Comparison of ENCODE assay signal across 9 cellular contexts in genomic region chr15:38853608-38854007, GRCh38.
DNase-seq lines count a peak whose midpoint lies in the region; ATAC-seq and TF ChIP-seq lines count a peak whose summit lies in the region.
"Had no signal": no experiment of that assay in that cellular context is flagged by ENCODE, and none has a peak within 500 bp of the region (broad histone marks: within the 10 kb centered on the region; RNA-seq: fewer than 3 reads in every experiment).

No MANE protein-coding gene starts in this region.

- no peaks in the 10 kb centered on the region for H3K9me3 Mint-ChIP-seq in activated naive CD4-positive, alpha-beta T cell treated with anti-CD3 and anti-CD28 coated beads for 36 hours
- no peaks in the 10 kb centered on the region for H3K9me3 Mint-ChIP-seq in naive thymus-derived CD4-positive, alpha-beta T cell

- no peak overlapping the region for H3K27ac Mint-ChIP-seq in activated naive CD4-positive, alpha-beta T cell treated with anti-CD3 and anti-CD28 coated beads for 36 hours
- no peak overlapping the region for H3K27ac Mint-ChIP-seq in naive thymus-derived CD4-positive, alpha-beta T cell

- H3K27ac ChIP-seq in DND-41 (ENCODE audit: low read length), result no peak overlapping the region
- H3K27ac ChIP-seq in naive thymus-derived CD4-positive, alpha-beta T cell (ENCODE audit: low read depth, low read length), result no peak overlapping the region

- no peaks in the 10 kb centered on the region for H4K20me1 ChIP-seq in DND-41 (ENCODE audit: insufficient read depth, low read length)

- DNase-seq in DND-41, result peak; percentile 7
- peak; percentile 40 for DNase-seq in MG63
- peak; percentile 42 for DNase-seq in activated naive CD4-positive, alpha-beta T cell treated with anti-CD3 and anti-CD28 coated beads for 36 hours
- DNase-seq in naive thymus-derived CD4-positive, alpha-beta T cell, result peak in 5 of 9 donors; percentile 18 to 37 (median 28)
- DNase-seq in GM13976 (ENCODE audit: low spot score), result no peak
- no peak for DNase-seq in NCI-H1092 (lab: John Stamatoyannopoulos, UW)

- H3K4me1 Mint-ChIP-seq in activated naive CD4-positive, alpha-beta T cell treated with anti-CD3 and anti-CD28 coated beads for 36 hours (ENCODE audit: low read depth), result no peaks in the 10 kb centered on the region
- H3K4me1 Mint-ChIP-seq in naive thymus-derived CD4-positive, alpha-beta T cell, result no peaks in the 10 kb centered on the region

- no peaks in the 10 kb centered on the region for H3K36me3 Mint-ChIP-seq in activated naive CD4-positive, alpha-beta T cell treated with anti-CD3 and anti-CD28 coated beads for 36 hours (ENCODE audit: low read depth)
- no peaks in the 10 kb centered on the region for H3K36me3 Mint-ChIP-seq in naive thymus-derived CD4-positive, alpha-beta T cell

- H3K79me2 ChIP-seq in DND-41 (ENCODE audit: insufficient read depth, low read length), result no peaks in the 10 kb centered on the region

- H3K9ac ChIP-seq in DND-41 (ENCODE audit: low read depth, low read length), result no peak overlapping the region

- H3K4me1 ChIP-seq in DND-41 (ENCODE audit: insufficient read depth, low read length), result no peaks in the 10 kb centered on the region
- no peaks in the 10 kb centered on the region for H3K4me1 ChIP-seq in naive thymus-derived CD4-positive, alpha-beta T cell (ENCODE audit: control insufficient read depth in 2 of 2, insufficient read depth in 2 of 2, low read length in 2 of 2)
- H3K4me1 ChIP-seq: HAP-1 had no signal

- no peak overlapping the region for H3K4me3 ChIP-seq in DND-41 (ENCODE audit: low read depth in 1 of 2, low read length in 2 of 2)
- no peak overlapping the region for H3K4me3 ChIP-seq in MG63
- no peak overlapping the region for H3K4me3 ChIP-seq in naive thymus-derived CD4-positive, alpha-beta T cell (ENCODE audit: low read length)
- H3K4me3 ChIP-seq: HAP-1 had no signal

- no peak overlapping the region for H2AFZ ChIP-seq in DND-41 (ENCODE audit: low read depth, low read length)

- H3K4me2 ChIP-seq in DND-41 (ENCODE audit: insufficient read depth, low read length), result no peak overlapping the region

- H3K27me3 Mint-ChIP-seq in activated naive CD4-positive, alpha-beta T cell treated with anti-CD3 and anti-CD28 coated beads for 36 hours (ENCODE audit: low read depth), result peaks cover 17% of the 10 kb centered on the region
- peaks cover 30 to 52% (median 40%) of the 10 kb centered on the region in 5 donors for H3K27me3 Mint-ChIP-seq in naive thymus-derived CD4-positive, alpha-beta T cell

- H3K9me3 ChIP-seq in DND-41 (ENCODE audit: insufficient read depth, low read length, severe bottlenecking), result no peaks in the 10 kb centered on the region
- no peaks in the 10 kb centered on the region for H3K9me3 ChIP-seq in MG63
- no peaks in the 10 kb centered on the region for H3K9me3 ChIP-seq in naive thymus-derived CD4-positive, alpha-beta T cell (ENCODE audit: control insufficient read depth in 2 of 3, low read length in 3 of 3)
- H3K9me3 ChIP-seq: HAP-1 had no signal

- intact Hi-C loops in activated naive CD4-positive, alpha-beta T cell treated with anti-CD3 and anti-CD28 coated beads for 36 hours (cut with micrococcal nuclease), result loop anchor here (1.0 kb wide), 1 partner anchor 35 kb away; no protein-coding TSS in a partner anchor
- intact Hi-C loops in naive thymus-derived CD4-positive, alpha-beta T cell (cut with micrococcal nuclease), result loop anchor here in 1 of 2 donors (10.0 kb wide), 1 partner anchor 149 kb away; no protein-coding TSS in a partner anchor

- TF ChIP-seq CTCF in DND-41 (IDR thresholded peaks at IDR 0.05; ENCODE audit: borderline replicate concordance, extremely low read depth, low read length, poor library complexity, severe bottlenecking) (peak; percentile 27), GM13976 (IDR thresholded peaks at IDR 0.05; ENCODE audit: borderline replicate concordance, control extremely low read depth, extremely low read depth, insufficient read depth, missing control alignments) (no peak)

- H3K4me3 Mint-ChIP-seq in activated naive CD4-positive, alpha-beta T cell treated with anti-CD3 and anti-CD28 coated beads for 36 hours, result no peak overlapping the region
- H3K4me3 Mint-ChIP-seq in naive thymus-derived CD4-positive, alpha-beta T cell, result no peak overlapping the region

- ATAC-seq in DND-41 (ENCODE audit: insufficient read depth, low read depth) (no peak), GM21526 (IDR thresholded peaks at IDR 0.05; ENCODE audit: low FRiP score, unreplicated experiment) (no peak), GM21786 (IDR thresholded peaks at IDR 0.05; ENCODE audit: unreplicated experiment) (no peak)
- ATAC-seq in naive thymus-derived CD4-positive, alpha-beta T cell, result peak; percentile 42

- H3K36me3 ChIP-seq in DND-41 (ENCODE audit: insufficient read depth, low read length) (no peaks in the 10 kb centered on the region), MG63 (no peaks in the 10 kb centered on the region)
- no peaks in the 10 kb centered on the region for H3K36me3 ChIP-seq in naive thymus-derived CD4-positive, alpha-beta T cell (ENCODE audit: control insufficient read depth in 2 of 3, insufficient read depth in 3 of 3, low read length in 3 of 3)
- H3K36me3 ChIP-seq: HAP-1 had no signal

- POLR2A ChIA-PET in naive thymus-derived CD4-positive, alpha-beta T cell (lab: Charles Lee), result no interaction called here

- CTCF ChIA-PET in activated naive CD4-positive, alpha-beta T cell treated with anti-CD3 and anti-CD28 coated beads for 36 hours (lab: Charles Lee), result interaction anchor here (0.9 kb wide), 2 partner anchors 147 to 148 kb away, joined by 3 read pairs; no protein-coding TSS in a partner anchor
- CTCF ChIA-PET in naive thymus-derived CD4-positive, alpha-beta T cell (lab: Charles Lee), result interaction anchor here (0.9 to 1.2 kb wide), 2 partner anchors 11 to 146 kb away, joined by 3 read pairs; no protein-coding TSS in a partner anchor

- no peaks in the 10 kb centered on the region for H3K27me3 ChIP-seq in DND-41 (ENCODE audit: insufficient read depth, low read length, poor library complexity)
- no peaks in the 10 kb centered on the region for H3K27me3 ChIP-seq in MG63
- H3K27me3 ChIP-seq in naive thymus-derived CD4-positive, alpha-beta T cell (ENCODE audit: control insufficient read depth in 2 of 2, insufficient read depth in 2 of 2, low read length in 2 of 2), result no peaks in the 10 kb centered on the region

- in situ Hi-C loops in GM13976 (cut with MboI; ENCODE audit: low sequenced_read_pairs, unreplicated experiment), result no loop called here

Comparison
In these comparisons a context has a peak if more than half of its experiments do, and no peak if none do; other contexts are left out.
1. DNase-seq: peak in DND-41 (single experiment), MG63 (single experiment), activated naive CD4-positive, alpha-beta T cell treated with anti-CD3 and anti-CD28 coated beads for 36 hours (single experiment) and naive thymus-derived CD4-positive, alpha-beta T cell (5 of 9); none in GM13976 (single experiment) and NCI-H1092 (single experiment).